In genomic region chr3:10482631-10483363, GRCh38 we compare ENCODE assay signal across 29 cellular contexts. TPM values are rescaled to one million over a fixed set of nuclear protein-coding genes. Genes with fewer than 3 reads are reported as not detected.
"Had no signal": no experiment of that assay in that cellular context is flagged by ENCODE, and none has a peak within 500 bp of the region (broad histone marks: within the 10 kb centered on the region; RNA-seq: fewer than 3 reads in every experiment).

No MANE protein-coding gene starts in this region.

- H3K4me1 ChIP-seq: gastrocnemius medialis, neural progenitor cell, psoas muscle, spleen, thyroid gland had no signal

- H3K27me3 ChIP-seq: gastrocnemius medialis, neural progenitor cell, ovary, thyroid gland had no signal

- H3K36me3 ChIP-seq: gastrocnemius medialis, neural progenitor cell, ovary, spleen, suprapubic skin, thyroid gland had no signal

- H3K36me3 Mint-ChIP-seq: mesothelial cell of epicardium; natural killer cell treated with Interleukin-12 subunit alpha and Interleukin-12 subunit beta and Interleukin-15 and Interleukin-18, amount 100 ng/mL, for 72 hours; neural progenitor cell had no signal

- H3K4me1 Mint-ChIP-seq: mesothelial cell of epicardium; naive B cell; stimulated activated naive CD8-positive, alpha-beta T cell treated with anti-CD3 and anti-CD28 coated beads, Interleukin-15, amount 100 ng/mL, for 72 hours had no signal

- H3K27me3 Mint-ChIP-seq: effector memory CD8-positive, alpha-beta T cell; stimulated activated naive CD8-positive, alpha-beta T cell treated with anti-CD3 and anti-CD28 coated beads, Interleukin-15, amount 100 ng/mL, for 72 hours had no signal

- ATAC-seq: effector memory CD8-positive, alpha-beta T cell; gastrocnemius medialis; mucosa of descending colon; psoas muscle; stimulated activated naive CD8-positive, alpha-beta T cell treated with anti-CD3 and anti-CD28 coated beads, Interleukin-15, amount 100 ng/mL, for 72 hours had no signal

- H3K27ac Mint-ChIP-seq: effector memory CD8-positive, alpha-beta T cell; mesothelial cell of epicardium; natural killer cell treated with Interleukin-12 subunit alpha and Interleukin-12 subunit beta and Interleukin-15 and Interleukin-18, amount 100 ng/mL, for 72 hours; neural progenitor cell; stimulated activated naive CD8-positive, alpha-beta T cell treated with anti-CD3 and anti-CD28 coated beads, Interleukin-15, amount 100 ng/mL, for 72 hours had no signal

- H3K4me3 ChIP-seq: coronary artery, gastrocnemius medialis, mucosa of descending colon, neural progenitor cell, ovary, psoas muscle, skin epidermis, spleen, suprapubic skin, thyroid gland had no signal

- H3K9me3 Mint-ChIP-seq: natural killer cell treated with Interleukin-12 subunit alpha and Interleukin-12 subunit beta and Interleukin-15 and Interleukin-18, amount 100 ng/mL, for 72 hours had no signal

- FAIRE-seq: keratinocyte had no signal

- DNase-seq: dermis blood vessel endothelial cell; effector memory CD8-positive, alpha-beta T cell; foreskin fibroblast; gastrocnemius medialis; head of caudate nucleus; mesenchymal stem cell; mucosa of descending colon; naive B cell; nucleus accumbens; ovary; right cardiac atrium; spleen; stimulated activated CD4-positive, alpha-beta T cell treated with anti-CD3 and anti-CD28 coated beads, Interleukin-15, amount 100 ng/mL, for 24 hours; stimulated activated CD4-positive, alpha-beta T cell treated with anti-CD3 and anti-CD28 coated beads, Interleukin-2, amount 100 ng/mL, for 48 hours; stimulated activated naive CD4-positive, alpha-beta T cell; stimulated activated naive CD8-positive, alpha-beta T cell treated with anti-CD3 and anti-CD28 coated beads, Interleukin-15, amount 100 ng/mL, for 72 hours; thyroid gland; trophoblast cell had no signal

- H3K9ac ChIP-seq: neural progenitor cell had no signal

- H3K9me3 ChIP-seq: gastrocnemius medialis, mucosa of descending colon, ovary, psoas muscle, suprapubic skin, thyroid gland had no signal

- H3K4me2 ChIP-seq: neural progenitor cell had no signal

- H3K27ac ChIP-seq: coronary artery, gastrocnemius medialis, neural progenitor cell, ovary, psoas muscle, skin epidermis, spleen, suprapubic skin, thyroid gland had no signal

- H2AFZ ChIP-seq: neural progenitor cell had no signal

- H3K4me3 Mint-ChIP-seq: effector memory CD8-positive, alpha-beta T cell; mesothelial cell of epicardium; naive B cell; natural killer cell treated with Interleukin-12 subunit alpha and Interleukin-12 subunit beta and Interleukin-15 and Interleukin-18, amount 100 ng/mL, for 72 hours; neural progenitor cell; stimulated activated naive CD8-positive, alpha-beta T cell treated with anti-CD3 and anti-CD28 coated beads, Interleukin-15, amount 100 ng/mL, for 72 hours had no signal

RNA-seq across cellular contexts. Expression of gene ATP2B2, which starts 22.6 kb away (rescaled TPM):
- total RNA-seq: dermis blood vessel endothelial cell; glomerular endothelial cell; lung microvascular endothelial cell; mesothelial cell of epicardium; natural killer cell treated with Interleukin-12 subunit alpha and Interleukin-12 subunit beta and Interleukin-15 and Interleukin-18, amount 100 ng/mL, for 72 hours; ureter had no signal
- polyA plus RNA-seq: keratinocyte had no signal
